24 cellular contexts compared by ENCODE assay signal in genomic region chr6:10449751-10450150, GRCh38. TPM values are rescaled to one million over a fixed set of nuclear protein-coding genes. Genes with fewer than 3 reads are reported as not detected.
"Had no signal": no experiment of that assay in that cellular context is flagged by ENCODE, and none has a peak within 500 bp of the region (broad histone marks: within the 10 kb centered on the region; RNA-seq: fewer than 3 reads in every experiment).

No MANE protein-coding gene starts in this region.

- H3K4me3 Mint-ChIP-seq: activated CD4-positive, alpha-beta T cell treated with anti-CD3 and anti-CD28 coated beads, Interleukin-2, amount 10 ng/mL, durations not matched to agents 24 days and 14 days; activated naive CD4-positive, alpha-beta T cell treated with anti-CD3 and anti-CD28 coated beads, Interleukin-2, amount 10 ng/mL, durations not matched to agents 7 days and 5 days; activated naive CD8-positive, alpha-beta T cell treated with anti-CD3 and anti-CD28 coated beads, Interleukin-2, amount 50 U/mL, for 24 hours; brain; central memory CD8-positive, alpha-beta T cell; naive thymus-derived CD4-positive, alpha-beta T cell; neural progenitor cell; stimulated activated memory B cell treated with anti-CD40 and anti-IgM and Interleukin-4, amounts not matched to agents 10 μg/mL and 1 μg/mL and 100 μg/mL, for 72 hours; type B pancreatic cell had no signal

- H3K4me1 Mint-ChIP-seq: activated CD4-positive, alpha-beta T cell treated with anti-CD3 and anti-CD28 coated beads, Interleukin-2, amount 10 ng/mL, durations not matched to agents 24 days and 14 days; activated naive CD4-positive, alpha-beta T cell treated with anti-CD3 and anti-CD28 coated beads, Interleukin-2, amount 10 ng/mL, durations not matched to agents 7 days and 5 days; activated naive CD8-positive, alpha-beta T cell treated with anti-CD3 and anti-CD28 coated beads, Interleukin-2, amount 50 U/mL, for 24 hours; central memory CD8-positive, alpha-beta T cell; naive thymus-derived CD4-positive, alpha-beta T cell; neural progenitor cell; stimulated activated memory B cell treated with anti-CD40 and anti-IgM and Interleukin-4, amounts not matched to agents 10 μg/mL and 1 μg/mL and 100 μg/mL, for 72 hours had no signal

- ATAC-seq: activated naive CD8-positive, alpha-beta T cell treated with anti-CD3 and anti-CD28 coated beads, Interleukin-2, amount 50 U/mL, for 24 hours; left cardiac atrium; naive thymus-derived CD4-positive, alpha-beta T cell; pancreas; sciatic nerve; stimulated activated memory B cell treated with anti-CD40 and anti-IgM and Interleukin-4, amounts not matched to agents 10 μg/mL and 1 μg/mL and 100 μg/mL, for 72 hours had no signal

- H3K27me3 Mint-ChIP-seq: activated CD4-positive, alpha-beta T cell treated with anti-CD3 and anti-CD28 coated beads, Interleukin-2, amount 10 ng/mL, durations not matched to agents 24 days and 14 days; type B pancreatic cell had no signal

- H3K36me3 Mint-ChIP-seq: activated naive CD4-positive, alpha-beta T cell treated with anti-CD3 and anti-CD28 coated beads, Interleukin-2, amount 10 ng/mL, durations not matched to agents 7 days and 5 days; brain; naive thymus-derived CD4-positive, alpha-beta T cell; neural progenitor cell; stimulated activated memory B cell treated with anti-CD40 and anti-IgM and Interleukin-4, amounts not matched to agents 10 μg/mL and 1 μg/mL and 100 μg/mL, for 72 hours; type B pancreatic cell had no signal

- H3K9ac ChIP-seq: neural progenitor cell had no signal

- H3K27ac ChIP-seq: colonic mucosa, esophagus muscularis mucosa, neural progenitor cell, pancreas, testis had no signal

- H3K9me3 Mint-ChIP-seq: activated CD4-positive, alpha-beta T cell treated with anti-CD3 and anti-CD28 coated beads, Interleukin-2, amount 10 ng/mL, durations not matched to agents 24 days and 14 days; activated naive CD4-positive, alpha-beta T cell treated with anti-CD3 and anti-CD28 coated beads, Interleukin-2, amount 10 ng/mL, durations not matched to agents 7 days and 5 days; activated naive CD8-positive, alpha-beta T cell treated with anti-CD3 and anti-CD28 coated beads, Interleukin-2, amount 50 U/mL, for 24 hours; central memory CD8-positive, alpha-beta T cell; naive thymus-derived CD4-positive, alpha-beta T cell; neural progenitor cell; stimulated activated memory B cell treated with anti-CD40 and anti-IgM and Interleukin-4, amounts not matched to agents 10 μg/mL and 1 μg/mL and 100 μg/mL, for 72 hours; type B pancreatic cell had no signal

- H3K36me3 ChIP-seq: colonic mucosa, esophagus muscularis mucosa, neural progenitor cell, pancreas had no signal

- H3K4me2 ChIP-seq: neural progenitor cell had no signal

- H3K4me1 ChIP-seq: colonic mucosa, esophagus muscularis mucosa, neural progenitor cell, pancreas, testis had no signal

- H3K27me3 ChIP-seq: colonic mucosa, neural progenitor cell, pancreas, testis had no signal

- DNase-seq: activated CD4-positive, alpha-beta T cell treated with anti-CD3 and anti-CD28 coated beads, Interleukin-2, amount 10 ng/mL, durations not matched to agents 24 days and 14 days; activated CD4-positive, CD25-positive, alpha-beta regulatory T cell; activated CD8-positive, alpha-beta memory T cell treated with anti-CD3 and anti-CD28 coated beads, Interleukin-2, amount 50 U/mL, for 4 hours; activated effector memory CD4-positive, alpha-beta T cell treated with Interleukin-2 at 50 U/mL for 16 hours; activated naive CD4-positive, alpha-beta T cell treated with anti-CD3 and anti-CD28 coated beads, Interleukin-2, amount 10 ng/mL, durations not matched to agents 7 days and 5 days; activated naive CD8-positive, alpha-beta T cell treated with anti-CD3 and anti-CD28 coated beads, Interleukin-2, amount 50 U/mL, for 24 hours; activated T-cell treated with anti-CD3 and anti-CD28 coated beads, Interleukin-2, amount 50 U/mL, for 48 hours; anterior cingulate cortex; colonic mucosa; left cardiac atrium; mesendoderm; naive thymus-derived CD4-positive, alpha-beta T cell; pancreas; stimulated activated CD4-positive, alpha-beta T cell treated with anti-CD3 and anti-CD28 coated beads, Interleukin-4, amount 100 ng/mL, for 24 hours; T-helper 9 cell; testis had no signal

- H2AFZ ChIP-seq: neural progenitor cell had no signal

- H3K4me3 ChIP-seq: colonic mucosa, esophagus muscularis mucosa, neural progenitor cell, pancreas, testis had no signal

- H3K9me3 ChIP-seq: colonic mucosa, esophagus muscularis mucosa, pancreas, testis had no signal

- H3K27ac Mint-ChIP-seq: activated CD4-positive, alpha-beta T cell treated with anti-CD3 and anti-CD28 coated beads, Interleukin-2, amount 10 ng/mL, durations not matched to agents 24 days and 14 days; activated naive CD4-positive, alpha-beta T cell treated with anti-CD3 and anti-CD28 coated beads, Interleukin-2, amount 10 ng/mL, durations not matched to agents 7 days and 5 days; activated naive CD8-positive, alpha-beta T cell treated with anti-CD3 and anti-CD28 coated beads, Interleukin-2, amount 50 U/mL, for 24 hours; brain; naive thymus-derived CD4-positive, alpha-beta T cell; neural progenitor cell; stimulated activated memory B cell treated with anti-CD40 and anti-IgM and Interleukin-4, amounts not matched to agents 10 μg/mL and 1 μg/mL and 100 μg/mL, for 72 hours; type B pancreatic cell had no signal

- FAIRE-seq: endometrium, pancreas had no signal

RNA-seq across cellular contexts. Expression of gene TFAP2A, which starts 34.9 kb away (rescaled TPM):
- total RNA-seq: activated CD4-positive, alpha-beta T cell treated with anti-CD3 and anti-CD28 coated beads, Interleukin-2, amount 10 ng/mL, durations not matched to agents 24 days and 14 days; naive thymus-derived CD4-positive, alpha-beta T cell had no signal
- polyA plus RNA-seq: naive thymus-derived CD4-positive, alpha-beta T cell had no signal
